Comparison of ENCODE assay signal across 5 cellular contexts in genomic region chr14:86824167-86824566, GRCh38.
"Had no signal": no experiment of that assay in that cellular context is flagged by ENCODE, and none has a peak within 500 bp of the region (broad histone marks: within the 10 kb centered on the region; RNA-seq: fewer than 3 reads in every experiment).

No MANE protein-coding gene starts in this region.

- H3K36me3 Mint-ChIP-seq: IgD-negative memory B cell had no signal

- ATAC-seq: HepG2, K562 had no signal

- H3K27me3 Mint-ChIP-seq: IgD-negative memory B cell had no signal

- H3K4me3 Mint-ChIP-seq: IgD-negative memory B cell had no signal

- H3K4me3 ChIP-seq: K562 had no signal

- H3K4me1 Mint-ChIP-seq: IgD-negative memory B cell had no signal

- DNase-seq: IMR-90, KBM-7 had no signal

- H3K27ac Mint-ChIP-seq: IgD-negative memory B cell had no signal
